Comparison of ENCODE assay signal across 7 cellular contexts in genomic region chr2:163515836-163516235, GRCh38.
"Had no signal": no experiment of that assay in that cellular context is flagged by ENCODE, and none has a peak within 500 bp of the region (broad histone marks: within the 10 kb centered on the region; RNA-seq: fewer than 3 reads in every experiment).

No MANE protein-coding gene starts in this region.

- H3K4me3 ChIP-seq: GM23338 had no signal

- H3K4me3 Mint-ChIP-seq: GM23338, H9, HFFc6, IgD-negative memory B cell had no signal

- H3K9me3 Mint-ChIP-seq: GM23338, H9 had no signal

- H3K4me1 Mint-ChIP-seq: GM23338, H9 had no signal

- H3K27me3 Mint-ChIP-seq: IgD-negative memory B cell had no signal

- ATAC-seq: GM23338, HCT116, HepG2 had no signal

- DNase-seq: H9, HFFc6, KBM-7 had no signal

- H3K27ac Mint-ChIP-seq: GM23338, H9, HFFc6, IgD-negative memory B cell had no signal
